ENCODE assay signal across 9 cellular contexts in the genomic region with DNA sequence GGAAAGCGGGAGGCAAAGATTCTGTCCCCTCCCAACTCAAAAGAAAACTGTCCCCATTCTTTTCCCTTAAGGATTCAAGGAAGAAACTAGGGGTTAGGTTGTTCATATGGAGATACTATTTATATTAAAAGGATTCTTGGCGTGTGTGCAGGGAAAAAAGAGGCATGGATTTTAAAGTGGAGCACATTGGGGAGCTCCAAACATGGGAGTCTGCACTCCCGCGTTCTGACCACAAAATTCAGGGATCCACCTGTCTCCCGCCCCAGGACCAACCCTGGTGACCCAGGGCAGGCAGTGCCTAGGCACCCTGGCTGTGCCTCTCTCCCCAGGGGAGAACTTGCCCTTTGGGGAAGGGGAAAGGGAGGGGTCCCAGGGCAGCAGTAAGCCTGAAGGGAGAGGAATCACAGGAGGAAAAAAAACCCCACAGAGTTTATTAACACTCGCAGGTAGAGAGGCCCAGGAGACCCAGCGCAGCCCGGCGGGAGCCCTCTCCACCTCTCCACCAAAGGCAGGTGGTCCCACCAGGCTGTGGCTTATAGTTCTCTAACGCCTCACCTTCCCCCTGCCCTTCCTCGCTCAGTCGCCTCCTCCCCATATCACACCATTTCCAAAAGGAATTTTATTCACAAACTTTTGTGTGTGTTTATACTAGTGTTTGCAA. TPM values are rescaled to one million over a fixed set of nuclear protein-coding genes. Genes with fewer than 3 reads are reported as not detected.
A peak's percentile ranks its signal among the peaks of the same experiment; 100 is the strongest.
DNase-seq lines count a peak whose midpoint lies in the region; ATAC-seq and TF ChIP-seq lines count a peak whose summit lies in the region.
"Had no signal": no experiment of that assay in that cellular context is flagged by ENCODE, and none has a peak within 500 bp of the region (broad histone marks: within the 10 kb centered on the region; RNA-seq: fewer than 3 reads in every experiment).

No MANE protein-coding gene starts in this region.

- no TSS peak for BruUV-seq in PC-3 (replicated peaks; lab: Mats Ljungman, UMichigan)

- no peak overlapping the region for H2AFZ ChIP-seq in PC-3 (ENCODE audit: low read length)

- peaks cover 9% of the 10 kb centered on the region for H3F3A ChIP-seq in PC-3 (ENCODE audit: low read length, unreplicated experiment)

- CTCF ChIA-PET in PC-3 (lab: Charles Lee) = no interaction called here

- no peaks in the 10 kb centered on the region for H3K9me3 ChIP-seq in PC-3 (ENCODE audit: low read length)
- H3K9me3 ChIP-seq: neutrophil had no signal

- peaks cover 65% of the 10 kb centered on the region for H3K79me2 ChIP-seq in PC-3 (ENCODE audit: low read length)

- no peaks in the 10 kb centered on the region for H3K36me3 ChIP-seq in PC-3 (ENCODE audit: low read depth, low read length)

- H3K27me3 Mint-ChIP-seq in progenitor cell of endocrine pancreas = peaks cover 18% of the 10 kb centered on the region

- H3K4me2 ChIP-seq in PC-3 (ENCODE audit: low read length) = peak overlapping the region; percentile 92

- intact Hi-C loops in PC-3 (cut with micrococcal nuclease) = loop anchor here (5.0 kb wide), 1 partner anchor 554 kb away; no protein-coding TSS in a partner anchor

- no peak for TF ChIP-seq CTCF in PC-3 (conservative IDR thresholded peaks at IDR 0.05; ENCODE audit: low read depth, low read length)
- TF ChIP-seq CTCF in epithelial cell of esophagus (IDR thresholded peaks at IDR 0.05; ENCODE audit: insufficient read depth, low read depth, low read length, missing control alignments) = no peak
- TF ChIP-seq CTCF in progenitor cell of endocrine pancreas (IDR thresholded peaks at IDR 0.05; ENCODE audit: unreplicated experiment) = no peak

- H4K20me1 ChIP-seq in PC-3 (ENCODE audit: low read length) = peaks cover 8% of the 10 kb centered on the region; the same call in 1 of the 2 replicates

- no peaks in the 10 kb centered on the region for H3K27me3 ChIP-seq in PC-3 (ENCODE audit: low read length)

- H3K9ac ChIP-seq in PC-3 (ENCODE audit: low read length) = peak overlapping the region; percentile 81; the same call in 1 of the 2 replicates

- H3K27ac Mint-ChIP-seq in progenitor cell of endocrine pancreas = peak overlapping the region; percentile 77

- ATAC-seq in PC-3 = no peak

- POLR2A ChIA-PET in PC-3 (lab: Charles Lee; ENCODE audit: unreplicated experiment) = no interaction called here

- H3K4me1 ChIP-seq in PC-3 (ENCODE audit: insufficient read depth, low read length) = peaks cover 17% of the 10 kb centered on the region

- DNase-seq in ELF-1 (ENCODE audit: low read depth, low spot score) = peak; percentile 17
- DNase-seq in PC-3 = no peak
- no peak for DNase-seq in epithelial cell of esophagus (ENCODE audit: low read depth)
- DNase-seq in progenitor cell of endocrine pancreas (ENCODE audit: low spot score, unreplicated experiment) = no peak
- no peak for DNase-seq in medulla oblongata (ENCODE audit: extremely low spot score)
- DNase-seq in NCI-H748 (lab: John Stamatoyannopoulos, UW; ENCODE audit: unreplicated experiment) = no peak
- DNase-seq in activated CD8-positive, alpha-beta memory T cell treated with anti-CD3 and anti-CD28 coated beads for 24 hours = no peak
- no peak for DNase-seq in activated CD8-positive, alpha-beta memory T cell treated with anti-CD3 and anti-CD28 coated beads, Interleukin-2, amount 50 U/mL, for 4 hours

- no peak overlapping the region for H3K27ac ChIP-seq in PC-3 (ENCODE audit: low read length)
- H3K27ac ChIP-seq: neutrophil had no signal

- peaks cover 1% of the 10 kb centered on the region for H3K36me3 Mint-ChIP-seq in progenitor cell of endocrine pancreas (ENCODE audit: insufficient read depth)

- H3K4me3 ChIP-seq in PC-3 (ENCODE audit: low read length) = peak overlapping the region; percentile 92
- peak overlapping the region; percentile 75 for H3K4me3 ChIP-seq in epithelial cell of esophagus (ENCODE audit: low read length)

- peak overlapping the region; percentile 85 for H3K4me3 Mint-ChIP-seq in progenitor cell of endocrine pancreas (ENCODE audit: low read depth)

- no peaks in the 10 kb centered on the region for H3K9me2 ChIP-seq in PC-3 (replicated peaks; ENCODE audit: low read length)

- H3K4me1 Mint-ChIP-seq in progenitor cell of endocrine pancreas (ENCODE audit: low read depth) = peaks cover 43% of the 10 kb centered on the region

- H3K9me3 Mint-ChIP-seq in progenitor cell of endocrine pancreas (ENCODE audit: low read depth) = no peaks in the 10 kb centered on the region

RNA-seq across cellular contexts. Expression of a gene that starts 2.2 kb away (rescaled TPM):
- 8.2 and 8.3 TPM in 2 replicates for total RNA-seq in PC-3 (2014; rRNA removed)
- total RNA-seq in progenitor cell of endocrine pancreas = 35.2 and 36.8 TPM in 2 replicates

RNA-seq across cellular contexts. Expression of a gene that starts 3.8 kb away (rescaled TPM):
- total RNA-seq in PC-3 (2014; rRNA removed) (5.6 and 7.5 TPM in 2 replicates), progenitor cell of endocrine pancreas (16.9 and 17.1 TPM in 2 replicates)
